ENCODE assay signal across 9 cellular contexts in the genomic region with DNA sequence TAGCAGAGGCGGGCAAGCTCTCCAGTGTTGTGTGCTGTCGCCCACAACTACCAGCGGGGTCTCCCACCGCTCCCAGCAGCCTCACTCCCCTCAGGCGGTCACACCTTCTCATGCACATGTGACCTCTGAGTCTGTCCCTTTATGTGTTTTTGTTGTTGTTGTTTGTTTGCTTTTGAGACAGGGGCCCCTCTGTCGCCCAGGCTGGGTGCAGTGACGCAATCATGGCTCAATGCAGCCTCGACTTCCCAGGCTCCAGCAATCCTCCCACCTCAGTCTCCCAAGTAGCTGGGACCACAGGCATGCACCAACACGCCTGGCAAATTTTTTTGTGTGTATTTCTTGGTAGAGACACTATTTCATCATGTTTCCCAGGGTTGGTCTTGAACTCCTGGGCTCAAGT. TPM values are rescaled to one million over a fixed set of nuclear protein-coding genes. Genes with fewer than 3 reads are reported as not detected.
DNase-seq lines count a peak whose midpoint lies in the region; ATAC-seq and TF ChIP-seq lines count a peak whose summit lies in the region.
"Had no signal": no experiment of that assay in that cellular context is flagged by ENCODE, and none has a peak within 500 bp of the region (broad histone marks: within the 10 kb centered on the region; RNA-seq: fewer than 3 reads in every experiment).

No MANE protein-coding gene starts in this region.

- peaks cover 63% of the 10 kb centered on the region for H3K79me2 ChIP-seq in KMS-11 (ENCODE audit: insufficient read depth, low read depth)

- no peak overlapping the region for H3K27ac ChIP-seq in BLaER1
- H3K27ac ChIP-seq in KMS-11 = no peak overlapping the region
- H3K27ac ChIP-seq in naive thymus-derived CD4-positive, alpha-beta T cell (ENCODE audit: low read depth, low read length) = no peak overlapping the region

- H3K4me3 Mint-ChIP-seq in naive thymus-derived CD4-positive, alpha-beta T cell = peak overlapping the region; percentile 92 to 100 (median 98)

- H3K4me3 ChIP-seq in BLaER1 (peak overlapping the region; percentile 97), KMS-11 (IDR thresholded peaks at IDR 0.05; ENCODE audit: insufficient read depth, low read depth, low read length) (no peak overlapping the region), cardiac fibroblast (replicated peaks in 1 of 2; ENCODE audit: low read depth in 2 of 2, low read length in 2 of 2) (peak overlapping the region; percentile 97 to 99)
- peak overlapping the region; percentile 93 for H3K4me3 ChIP-seq in naive thymus-derived CD4-positive, alpha-beta T cell (ENCODE audit: low read length)

- H3K27me3 ChIP-seq in BLaER1 (no peaks in the 10 kb centered on the region), KMS-11 (ENCODE audit: insufficient read depth, low read depth) (no peaks in the 10 kb centered on the region)
- H3K27me3 ChIP-seq in naive thymus-derived CD4-positive, alpha-beta T cell (ENCODE audit: control insufficient read depth in 2 of 2, insufficient read depth in 2 of 2, low read length in 2 of 2) = no peaks in the 10 kb centered on the region

- no peak for ATAC-seq in naive thymus-derived CD4-positive, alpha-beta T cell
- no peak for ATAC-seq in HG03196 (IDR thresholded peaks at IDR 0.05; ENCODE audit: unreplicated experiment)
- no peak for ATAC-seq in activated CD4-positive, CD25-positive, alpha-beta regulatory T cell treated with anti-CD3 and anti-CD28 coated beads, Interleukin-2, amount 50 U/mL, for 24 hours
- no peak for ATAC-seq in omental fat pad (ENCODE audit: low FRiP score)

- CTCF ChIA-PET in naive thymus-derived CD4-positive, alpha-beta T cell (lab: Charles Lee) = interaction anchor here (0.9 kb wide), 1 partner anchor 31 kb away, joined by 3 read pairs; the partner anchor contains the start of genes BUD31 and PDAP1

- peak overlapping the region in 7 of 9 donors; percentile 23 to 94 (median 85) for H3K27ac Mint-ChIP-seq in naive thymus-derived CD4-positive, alpha-beta T cell

- H3K27me3 Mint-ChIP-seq in naive thymus-derived CD4-positive, alpha-beta T cell = no peaks in the 10 kb centered on the region

- H3K9me3 Mint-ChIP-seq in naive thymus-derived CD4-positive, alpha-beta T cell = no peaks in the 10 kb centered on the region

- peak overlapping the region; percentile 94 for H3K9ac ChIP-seq in BLaER1
- H3K9ac ChIP-seq in KMS-11 = no peak overlapping the region

- no peaks in the 10 kb centered on the region for H3K9me3 ChIP-seq in BLaER1
- H3K9me3 ChIP-seq in naive thymus-derived CD4-positive, alpha-beta T cell (ENCODE audit: control insufficient read depth in 2 of 3, low read length in 3 of 3) = no peaks in the 10 kb centered on the region

- peaks cover 63% of the 10 kb centered on the region for H4K20me1 ChIP-seq in BLaER1
- H4K20me1 ChIP-seq in KMS-11 (ENCODE audit: insufficient read depth) = peaks cover 9% of the 10 kb centered on the region

- H3K36me3 ChIP-seq in BLaER1 (peaks cover 62% of the 10 kb centered on the region), KMS-11 (ENCODE audit: insufficient read depth) (peaks cover 3% of the 10 kb centered on the region; the same call in 1 of the 2 replicates)
- H3K36me3 ChIP-seq in naive thymus-derived CD4-positive, alpha-beta T cell (ENCODE audit: control insufficient read depth in 2 of 3, insufficient read depth in 3 of 3, low read length in 3 of 3) = peaks cover 0 to 22% (median 7%) of the 10 kb centered on the region in 3 experiments

- H3K4me1 ChIP-seq in BLaER1 (peaks cover 29% of the 10 kb centered on the region), KMS-11 (ENCODE audit: low read depth, poor library complexity, severe bottlenecking) (peaks cover 18% of the 10 kb centered on the region)
- H3K4me1 ChIP-seq in naive thymus-derived CD4-positive, alpha-beta T cell (ENCODE audit: control insufficient read depth in 2 of 2, insufficient read depth in 2 of 2, low read length in 2 of 2) = peaks cover 10 to 11% of the 10 kb centered on the region in 2 donors

- H3K4me1 Mint-ChIP-seq in naive thymus-derived CD4-positive, alpha-beta T cell = peaks cover 20 to 43% (median 34%) of the 10 kb centered on the region in 7 donors

- H3K4me2 ChIP-seq in BLaER1 = peak overlapping the region; percentile 94
- peak overlapping the region; percentile 91 for H3K4me2 ChIP-seq in KMS-11

- H3K36me3 Mint-ChIP-seq in naive thymus-derived CD4-positive, alpha-beta T cell = peaks cover 0 to 15% (median 8%) of the 10 kb centered on the region in 5 donors

- DNase-seq in cardiac fibroblast (ENCODE audit: low read depth in 2 of 2) (peak in 1 of 2 donors; percentile 24), KG1 (lab: John Stamatoyannopoulos, UW) (no peak), omental fat pad (ENCODE audit: low spot score) (no peak)
- DNase-seq in naive thymus-derived CD4-positive, alpha-beta T cell = no peak
- DNase-seq: hypothalamus had no signal

- POLR2A ChIA-PET in naive thymus-derived CD4-positive, alpha-beta T cell (lab: Charles Lee) = interaction anchor here (1.9 kb wide), 1 partner anchor 65 kb away, joined by 6 read pairs; the partner anchor contains the start of gene ZKSCAN5

- H2AFZ ChIP-seq in KMS-11 (ENCODE audit: low read depth) = no peak overlapping the region

- TF ChIP-seq CTCF in KMS-11 (conservative IDR thresholded peaks at IDR 0.05; ENCODE audit: low read depth, low read length) = no peak
- no peak for TF ChIP-seq CTCF in cardiac fibroblast (IDR thresholded peaks at IDR 0.05; ENCODE audit: low read depth, low read length)
- TF ChIP-seq CTCF in omental fat pad (IDR thresholded peaks at IDR 0.05) = no peak

- intact Hi-C loops in naive thymus-derived CD4-positive, alpha-beta T cell (cut with micrococcal nuclease) = no loop called here

RNA-seq across cellular contexts. Expression of gene CPSF4, which starts 1.5 kb away (rescaled TPM):
- total RNA-seq in naive thymus-derived CD4-positive, alpha-beta T cell = 10 to 100 TPM; 36.3 to 69.4 (median 45.7) TPM
- 10 to 100 TPM; 22.4 to 28.3 TPM for polyA plus RNA-seq in naive thymus-derived CD4-positive, alpha-beta T cell
- total RNA-seq in omental fat pad = 10 to 100 TPM; 24.3 to 49.0 (median 30.1) TPM

RNA-seq across cellular contexts. Expression of gene PTCD1, which starts 1.6 kb away (rescaled TPM):
- total RNA-seq in naive thymus-derived CD4-positive, alpha-beta T cell = 10 to 100 TPM in 2 of 5 experiments, 1 to 10 TPM in 3; 4.0 to 10.8 (median 8.8) TPM
- polyA plus RNA-seq in naive thymus-derived CD4-positive, alpha-beta T cell = 1 to 10 TPM; 3.7 to 4.2 TPM
- 1 to 10 TPM; 3.5 to 9.5 (median 5.4) TPM for total RNA-seq in omental fat pad

RNA-seq across cellular contexts. Expression of gene ATP5MF, which starts 25.8 kb away (rescaled TPM):
- total RNA-seq in naive thymus-derived CD4-positive, alpha-beta T cell = 100 to 1,000 TPM in 3 of 5 experiments, 10 to 100 TPM in 2; 77.8 to 349 (median 126) TPM
- polyA plus RNA-seq in naive thymus-derived CD4-positive, alpha-beta T cell = 100 to 1,000 TPM; 345 to 406 TPM
- total RNA-seq in omental fat pad = 1,000 to 10,000 TPM in 2 of 4 donors, 100 to 1,000 TPM in 2; 572 to 1,317 (median 943) TPM

RNA-seq across cellular contexts. Expression of gene BUD31, which starts 31.4 kb away (rescaled TPM):
- 100 to 1,000 TPM in 2 of 5 experiments, 10 to 100 TPM in 3; 55.2 to 134 (median 83.9) TPM for total RNA-seq in naive thymus-derived CD4-positive, alpha-beta T cell
- 100 to 1,000 TPM; 148 to 173 TPM for polyA plus RNA-seq in naive thymus-derived CD4-positive, alpha-beta T cell
- total RNA-seq in omental fat pad = 10 to 100 TPM; 52.9 to 68.3 (median 64.8) TPM

RNA-seq across cellular contexts. Expression of gene PDAP1, which starts 31.8 kb away (rescaled TPM):
- total RNA-seq in naive thymus-derived CD4-positive, alpha-beta T cell = 100 to 1,000 TPM in 1 of 5 experiments, 10 to 100 TPM in 4; 42.8 to 104 (median 64.0) TPM
- polyA plus RNA-seq in naive thymus-derived CD4-positive, alpha-beta T cell = 10 to 100 TPM; 38.4 to 41.2 TPM
- 10 to 100 TPM; 41.9 to 70.2 (median 54.7) TPM for total RNA-seq in omental fat pad
